Comparison of ENCODE assay signal across 8 cellular contexts in the genomic region with DNA sequence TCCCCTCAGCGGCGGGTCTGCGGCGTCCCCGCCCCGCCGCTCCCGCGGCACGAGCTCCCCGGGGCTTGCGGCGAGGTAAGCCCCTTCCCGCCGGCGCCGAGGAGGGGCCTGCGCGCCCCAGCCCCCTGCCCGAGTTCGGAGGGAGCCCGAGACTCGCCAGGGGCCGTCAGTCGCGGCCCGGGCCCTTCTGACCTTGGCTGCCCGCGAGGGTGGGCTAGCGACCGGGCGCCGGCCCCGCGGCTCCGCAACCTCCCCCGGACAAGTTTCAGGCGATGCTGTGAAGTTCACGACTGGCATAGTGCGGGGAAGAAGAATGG. TPM values are rescaled to one million over a fixed set of nuclear protein-coding genes. Genes with fewer than 3 reads are reported as not detected.
DNase-seq lines count a peak whose midpoint lies in the region; ATAC-seq, FAIRE-seq and TF ChIP-seq lines count a peak whose summit lies in the region.

No MANE protein-coding gene starts in this region.

- CTCF ChIA-PET in H1 (lab: Charles Lee; ENCODE audit: partially characterized antibody), result no interaction called here

- H3K27ac ChIP-seq in H1 (ENCODE audit: low read depth, low read length), result no peak overlapping the region

- FAIRE-seq in H1 (lab: Jason Lieb, UNC), result no peak

- TF ChIP-seq CTCF in H1 (IDR thresholded peaks at IDR 0.05; ENCODE audit: control extremely low read depth in 1 of 3, insufficient read depth in 1 of 3, low read depth in 1 of 3, low read length in 3 of 3), result no peak
- TF ChIP-seq CTCF in neural crest cell (conservative IDR thresholded peaks at IDR 0.05), result no peak

- no peaks in the 10 kb centered on the region; a peak in 1 of 7 replicates for H3K4me1 ChIP-seq in H1 (replicated peaks in 1 of 4; ENCODE audit: control insufficient read depth in 3 of 4, insufficient read depth in 4 of 4, low read length in 3 of 4)

- H3K9ac ChIP-seq in H1 (replicated peaks in 1 of 4; ENCODE audit: extremely low read depth in 1 of 4, low read depth in 3 of 4, low read length in 3 of 4), result peak overlapping the region in 2 of 4 experiments; percentile 48 to 51; a peak in 3 of 7 replicates

- no peak overlapping the region for H2AK5ac ChIP-seq in H1 (ENCODE audit: low read depth, low read length)

- peaks cover 19% of the 10 kb centered on the region for H3K4me1 Mint-ChIP-seq in neural crest cell

- peaks cover 2 to 6% of the 10 kb centered on the region in 2 experiments for H4K20me1 ChIP-seq in H1 (replicated peaks in 1 of 2; ENCODE audit: control insufficient read depth in 1 of 2, insufficient read depth in 2 of 2, low read length in 2 of 2)

- peak; percentile 44 for DNase-seq in NCI-H69 (lab: John Stamatoyannopoulos, UW)
- DNase-seq in H1 (ENCODE audit: low read depth in 1 of 2, low spot score in 2 of 2), result no peak
- DNase-seq in neural crest cell (ENCODE audit: low read depth, low spot score), result peak; percentile 3
- DNase-seq in NCI-H2227 (lab: John Stamatoyannopoulos, UW; ENCODE audit: unreplicated experiment), result no peak
- no peak for DNase-seq in T1000 (lab: John Stamatoyannopoulos, UW)
- no peak for DNase-seq in cerebellar nuclear complex (lab: John Stamatoyannopoulos, UW)

- no peaks in the 10 kb centered on the region for H3K9me3 ChIP-seq in H1 (ENCODE audit: insufficient read depth in 2 of 2, low read depth in 1 of 2, low read length in 1 of 2)

- no peaks in the 10 kb centered on the region for H3K36me3 Mint-ChIP-seq in neural crest cell (ENCODE audit: low read depth)

- no peak overlapping the region for H4K5ac ChIP-seq in H1 (ENCODE audit: insufficient read length, low read depth, low read length)

- ATAC-seq in GM19025 (IDR thresholded peaks at IDR 0.05; ENCODE audit: low read depth, unreplicated experiment) (peak; percentile 7), GM21619 (IDR thresholded peaks at IDR 0.05; ENCODE audit: unreplicated experiment) (no peak)

- no peak overlapping the region for H2BK5ac ChIP-seq in H1 (ENCODE audit: low read depth, low read length)

- H3K18ac ChIP-seq in H1 (ENCODE audit: extremely low read depth, low read length), result no peak overlapping the region

- no peak overlapping the region for H2BK15ac ChIP-seq in H1 (ENCODE audit: low read length)

- no peak overlapping the region for H4K8ac ChIP-seq in H1 (ENCODE audit: extremely low read depth, insufficient read depth, low read length)

- no peak for TF ChIP-seq EP300 in H1 (IDR thresholded peaks at IDR 0.05; ENCODE audit: borderline replicate concordance in 1 of 2, low read depth in 2 of 2, low read length in 2 of 2)

- H3K79me2 ChIP-seq in H1 (ENCODE audit: control insufficient read depth in 1 of 2, insufficient read depth in 2 of 2, low read length in 2 of 2), result peaks cover 0 to 40% of the 10 kb centered on the region in 2 experiments; a peak in 2 of 4 replicates

- no peaks in the 10 kb centered on the region for H3K27me3 ChIP-seq in H1 (replicated peaks in 1 of 4; ENCODE audit: control insufficient read depth in 3 of 4, extremely low read depth in 1 of 4, insufficient read depth in 3 of 4, low read length in 3 of 4)

- no peak overlapping the region for H3K56ac ChIP-seq in H1 (replicated peaks; ENCODE audit: insufficient read length, low read depth, low read length)

- 3% methylated on average over 5 of the region's 40 CpGs; no CpG with 5 or more reads in 1 of the 2 experiments for WGBS in H1 (ENCODE audit: extremely low coverage in 1 of 2, insufficient coverage in 1 of 2, insufficient read length in 1 of 2, insufficient replicate concordance in 2 of 2, low coverage in 1 of 2, low lambda C conversion rate in 2 of 2, missing lambda C conversion rate in 1 of 2), 2 experiments

- peaks cover 4% of the 10 kb centered on the region for H3K23me2 ChIP-seq in H1 (ENCODE audit: low read depth, low read length)

- no peak overlapping the region for H3K4ac ChIP-seq in H1 (replicated peaks; ENCODE audit: insufficient read length, low read depth, low read length)

- no peak overlapping the region for H3K23ac ChIP-seq in H1 (ENCODE audit: insufficient read length)

- H3K14ac ChIP-seq in H1 (ENCODE audit: insufficient read length), result no peak overlapping the region

- POLR2A ChIA-PET in H1 (lab: Charles Lee; ENCODE audit: partially characterized antibody), result interaction anchor here (1.9 kb wide), 1 partner anchor 16 kb away, joined by 7 read pairs; no protein-coding TSS in a partner anchor

- H2AFZ ChIP-seq in H1 (ENCODE audit: low read length), result no peak overlapping the region

- H2BK12ac ChIP-seq in H1 (ENCODE audit: low read depth, low read length), result no peak overlapping the region

- no peak for TF ChIP-seq POLR2A in H1 (IDR thresholded peaks at IDR 0.05; ENCODE audit: control extremely low read depth in 1 of 2, low read depth in 2 of 2, low read length in 2 of 2)

- H2BK120ac ChIP-seq in H1 (replicated peaks; ENCODE audit: low read depth, low read length), result no peak overlapping the region

- H3K27me3 Mint-ChIP-seq in neural crest cell (ENCODE audit: low read depth), result peaks cover 34% of the 10 kb centered on the region

- no peaks in the 10 kb centered on the region for H3K9me3 Mint-ChIP-seq in neural crest cell

- no peak overlapping the region for H4K91ac ChIP-seq in H1 (replicated peaks; ENCODE audit: insufficient read length, low read length)

- H3K36me3 ChIP-seq in H1 (ENCODE audit: control insufficient read depth in 2 of 4, insufficient read depth in 4 of 4, low read length in 3 of 4), result no peaks in the 10 kb centered on the region; a peak in 1 of 8 replicates

- peak overlapping the region; percentile 61 to 73 for H3K4me2 ChIP-seq in H1 (ENCODE audit: insufficient read depth in 1 of 2, low read depth in 2 of 2, low read length in 2 of 2)

- no peak for TF ChIP-seq RAD21 in H1 (IDR thresholded peaks at IDR 0.05 in 1 of 2, conservative IDR thresholded peaks at IDR 0.05 in 1 of 2; ENCODE audit: low read depth in 2 of 2, low read length in 2 of 2)

- H3K79me1 ChIP-seq in H1 (ENCODE audit: low read depth, low read length), result no peaks in the 10 kb centered on the region; the same call in 1 of the 2 replicates

- peak overlapping the region; percentile 54 to 87 (median 66) for H3K4me3 ChIP-seq in H1 (ENCODE audit: extremely low read depth in 1 of 4, insufficient read depth in 2 of 4, low read depth in 3 of 4, low read length in 4 of 4)

- H3K4me3 Mint-ChIP-seq in neural crest cell, result peak overlapping the region; percentile 89

- H2BK20ac ChIP-seq in H1 (ENCODE audit: low read length), result no peak overlapping the region

- no peak overlapping the region for H3K27ac Mint-ChIP-seq in neural crest cell (ENCODE audit: unreplicated experiment)

TF ChIP-seq in H1, 55 proteins besides CTCF, POLR2A, EP300 and RAD21:
- TF ChIP-seq BRCA1 (IDR thresholded peaks at IDR 0.05; ENCODE audit: low read depth, low read length), result no peak
- no peak for TF ChIP-seq FOSL1 (IDR thresholded peaks at IDR 0.05; ENCODE audit: insufficient read depth, low read depth, low read length)
- TF ChIP-seq KDM4A (IDR thresholded peaks at IDR 0.05; ENCODE audit: low read depth, low read length, severe bottlenecking), result peak; percentile 30

RNA-seq across cellular contexts. Expression of gene CDKL5, which starts 0.6 kb away (rescaled TPM):
- 15.1 and 15.6 TPM in 2 replicates for total RNA-seq in H1 (2021; fragmentation: NEBNext Ultra II Directional; extraction: Animal tissue kit (Norgen Biotek cat#: 25700))
- polyA plus RNA-seq in H1 (2011; rRNA removed), result 3.8 and 5.5 TPM in 2 replicates
- 5.8 TPM for polyA plus RNA-seq in H1 (2011; cell fraction: cytosol; rRNA removed)
- polyA plus RNA-seq in H1 (2011; cell fraction: nucleus; rRNA removed), result 7.3 TPM
- polyA plus RNA-seq in H1 (2012, experiment 1 of 2), result 3.2 to 6.7 TPM (median 5.7 TPM) in 4 replicates
- 0.25 TPM for polyA plus RNA-seq in H1 (2012, experiment 2 of 2)
- polyA plus RNA-seq in H1 (2013, experiment 1 of 2), result 4.0 TPM
- 3.8 TPM for polyA plus RNA-seq in H1 (2013, experiment 2 of 2)
- polyA minus RNA-seq in H1 (2011; rRNA and poly(A)+ RNA removed), result 27.7 and 37.8 TPM in 2 replicates
- 10.3 TPM for polyA minus RNA-seq in H1 (2011; cell fraction: cytosol; rRNA and poly(A)+ RNA removed)
- 21.6 TPM for polyA minus RNA-seq in H1 (2011; cell fraction: nucleus; rRNA and poly(A)+ RNA removed)
- 3.7 and 4.0 TPM in 2 replicates for total RNA-seq in neural crest cell

Comparison
In these comparisons a context has a peak if more than half of its experiments do, and no peak if none do; other contexts are left out.
1. DNase-seq: peak in NCI-H69 (single experiment) and neural crest cell (single experiment); none in H1 (0 of 2), NCI-H2227 (single experiment), T1000 (single experiment) and cerebellar nuclear complex (0 of 2).